Comparison of ENCODE assay signal across 15 cellular contexts in the genomic region with DNA sequence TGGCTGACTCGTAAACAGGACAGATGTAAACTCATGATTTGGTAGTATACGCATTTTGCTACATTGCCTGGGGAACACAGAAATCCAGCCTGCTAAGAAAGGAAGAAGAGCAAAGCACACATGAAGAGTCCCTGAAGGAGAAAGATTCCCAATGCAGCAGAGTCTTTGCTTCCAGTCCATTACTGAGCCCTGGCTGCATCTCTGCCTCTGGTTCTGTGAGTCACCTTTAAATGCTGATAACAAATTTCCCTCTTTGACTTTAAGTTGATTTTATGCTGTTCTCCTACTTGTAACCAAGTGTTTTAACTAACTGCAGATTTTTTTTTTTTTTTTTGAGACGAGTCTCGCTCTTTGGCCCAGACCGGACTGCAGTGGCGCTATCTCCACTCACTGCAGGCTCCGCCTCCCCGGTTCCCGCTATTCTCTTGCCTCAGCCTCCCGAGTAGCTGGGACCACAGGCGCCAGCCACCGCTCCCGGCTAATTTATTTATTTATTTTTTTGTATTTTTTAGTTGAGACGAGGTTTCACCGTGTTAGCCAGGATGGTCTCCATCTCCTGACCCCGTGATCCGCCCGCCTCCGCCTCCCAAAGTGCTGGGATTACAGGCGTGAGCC. TPM values are rescaled to one million over a fixed set of nuclear protein-coding genes. Genes with fewer than 3 reads are reported as not detected.
DNase-seq lines count a peak whose midpoint lies in the region; ATAC-seq and TF ChIP-seq lines count a peak whose summit lies in the region.
"Had no signal": no experiment of that assay in that cellular context is flagged by ENCODE, and none has a peak within 500 bp of the region (broad histone marks: within the 10 kb centered on the region; RNA-seq: fewer than 3 reads in every experiment).

No MANE protein-coding gene starts in this region.

- intact Hi-C loops in heart left ventricle (cut with DNase I): loop anchor here in 4 of 10 donors (10.0 kb wide), 3 partner anchors 209 to 429 kb away; partner anchors contain the start of gene HABP4 (in 1 of the 4)

- no peaks in the 10 kb centered on the region for H3F3A ChIP-seq in GM23338 (replicated peaks; ENCODE audit: low read depth)

- no peak overlapping the region for H3K4me2 ChIP-seq in GM23338
- H3K4me2 ChIP-seq: PC-9 had no signal

- H3K27ac ChIP-seq in GM23338 (ENCODE audit: low read depth) (no peak overlapping the region), heart left ventricle (no peak overlapping the region)
- H3K27ac ChIP-seq: PC-9 had no signal

- no peak overlapping the region for H3K4me3 ChIP-seq in GM23338
- no peak overlapping the region for H3K4me3 ChIP-seq in fibroblast of pulmonary artery (replicated peaks; ENCODE audit: low read depth, low read length)
- no peak overlapping the region for H3K4me3 ChIP-seq in heart left ventricle
- H3K4me3 ChIP-seq: PC-9 had no signal

- TF ChIP-seq CTCF in GM23338 (conservative IDR thresholded peaks at IDR 0.05; ENCODE audit: low read depth in 2 of 2) (no peak), fibroblast of pulmonary artery (IDR thresholded peaks at IDR 0.05; ENCODE audit: low read length, missing control alignments) (no peak), type B pancreatic cell (conservative IDR thresholded peaks at IDR 0.05) (no peak), heart left ventricle (IDR thresholded peaks at IDR 0.05) (no peak)

- H3K4me3 Mint-ChIP-seq in GM23338 (no peak overlapping the region), type B pancreatic cell (no peak overlapping the region)
- H3K4me3 Mint-ChIP-seq: CD8-positive, alpha-beta memory T cell had no signal

- H3K27me3 Mint-ChIP-seq in GM23338 (ENCODE audit: insufficient read depth, low read depth, poor library complexity): peaks cover 8% of the 10 kb centered on the region
- no peaks in the 10 kb centered on the region for H3K27me3 Mint-ChIP-seq in type B pancreatic cell

- H3K27me3 ChIP-seq in GM23338 (ENCODE audit: insufficient read depth) (no peaks in the 10 kb centered on the region), heart left ventricle (no peaks in the 10 kb centered on the region)

- no peaks in the 10 kb centered on the region for H3K9me2 ChIP-seq in GM23338 (ENCODE audit: insufficient read depth)

- WGBS in heart left ventricle, 4 donors: 93 to 95% (median 94%) methylated on average over 20 of the region's 20 CpGs

- H3K9me3 Mint-ChIP-seq in GM23338 (peaks cover 4% of the 10 kb centered on the region; the same call in 1 of the 3 replicates), type B pancreatic cell (no peaks in the 10 kb centered on the region)
- H3K9me3 Mint-ChIP-seq: CD8-positive, alpha-beta memory T cell had no signal

- no peaks in the 10 kb centered on the region for H3K4me1 Mint-ChIP-seq in GM23338
- no peaks in the 10 kb centered on the region for H3K4me1 Mint-ChIP-seq in type B pancreatic cell (ENCODE audit: unreplicated experiment)
- H3K4me1 Mint-ChIP-seq: CD8-positive, alpha-beta memory T cell had no signal

- H3K79me2 ChIP-seq in GM23338 (replicated peaks; ENCODE audit: insufficient read depth): no peaks in the 10 kb centered on the region

- peak overlapping the region; percentile 78; the same call in 1 of the 2 replicates for H2AFZ ChIP-seq in GM23338
- H2AFZ ChIP-seq: PC-9 had no signal

- DNase-seq in GM23338 (ENCODE audit: low spot score) (peak; percentile 19), RKO (ENCODE audit: low spot score) (peak; percentile 28), fibroblast of pulmonary artery (ENCODE audit: low read depth) (peak; percentile 21), type B pancreatic cell (ENCODE audit: extremely low spot score, unreplicated experiment) (peak; percentile 50), heart left ventricle (no peak), left lobe of liver (ENCODE audit: low spot score) (no peak)
- DNase-seq in activated T-cell treated with anti-CD3 and anti-CD28 coated beads, Interleukin-2, amount 50 U/mL, for 1 hour: no peak
- DNase-seq: ACHN; C1 segment of cervical spinal cord; CD8-positive, alpha-beta memory T cell; HCEC 1CT; NCI-H1417; NCI-H187 treated with DMSO at 0.1 percent for 48 hours; NCI-H526; PC-9 had no signal

- no peak overlapping the region for H3K27ac Mint-ChIP-seq in GM23338
- H3K27ac Mint-ChIP-seq in type B pancreatic cell: no peak overlapping the region
- H3K27ac Mint-ChIP-seq: CD8-positive, alpha-beta memory T cell had no signal

- H3K4me1 ChIP-seq in GM23338 (ENCODE audit: insufficient read depth): no peaks in the 10 kb centered on the region
- peaks cover 0 to 5% (median 0%) of the 10 kb centered on the region in 12 donors for H3K4me1 ChIP-seq in heart left ventricle

- no peak for TF ChIP-seq POLR2A in heart left ventricle (IDR thresholded peaks at IDR 0.05)

- no peaks in the 10 kb centered on the region for H3K9me3 ChIP-seq in heart left ventricle

- H4K20me1 ChIP-seq in GM23338 (replicated peaks; ENCODE audit: insufficient read depth): no peaks in the 10 kb centered on the region

- H3K36me3 ChIP-seq in GM23338 (ENCODE audit: insufficient read depth) (no peaks in the 10 kb centered on the region), heart left ventricle (no peaks in the 10 kb centered on the region)

- ATAC-seq in GM23338 (no peak), heart left ventricle (no peak), left lobe of liver (no peak)

- H3K36me3 Mint-ChIP-seq in GM23338 (ENCODE audit: low read depth) (no peaks in the 10 kb centered on the region), type B pancreatic cell (no peaks in the 10 kb centered on the region)
- H3K36me3 Mint-ChIP-seq: CD8-positive, alpha-beta memory T cell had no signal

TF ChIP-seq in GM23338, 12 proteins besides CTCF, POLR2A, EP300 and RAD21:
- TF ChIP-seq EZH2 (IDR thresholded peaks at IDR 0.05; ENCODE audit: low read depth, unreplicated experiment) (no peak), EZH2phosphoT487 (IDR thresholded peaks at IDR 0.05; ENCODE audit: unreplicated experiment) (no peak), ETS1 (IDR thresholded peaks at IDR 0.05) (no peak)
TF ChIP-seq in GM23338: peak in this region for 0.

RNA-seq across cellular contexts. Expression of gene PRXL2C, which starts 8.5 kb away (rescaled TPM):
- 5.2 and 7.8 TPM in 2 replicates for total RNA-seq in GM23338 (2014; rRNA removed; shearing (Covaris generic))
- polyA plus RNA-seq in GM23338 (2016; fragmentation: Nextera tagmentation; extraction: Ambion mirVana): 6.6 and 7.9 TPM in 2 replicates
- 5.6 and 7.5 TPM in 2 replicates for total RNA-seq in type B pancreatic cell (ENCODE audit: low replicate concordance)
- 10 to 100 TPM; 18.7 to 41.1 (median 24.6) TPM for total RNA-seq in heart left ventricle
- 10 to 100 TPM; 10.6 to 14.7 TPM for polyA plus RNA-seq in heart left ventricle
- total RNA-seq in left lobe of liver: 2.8 TPM

RNA-seq across cellular contexts. Expression of gene CDC14B, which starts 44.0 kb away (rescaled TPM):
- 52.1 and 53.4 TPM in 2 replicates for total RNA-seq in GM23338 (2014; rRNA removed; shearing (Covaris generic))
- polyA plus RNA-seq in GM23338 (2016; fragmentation: Nextera tagmentation; extraction: Ambion mirVana) (11.9 and 12.2 TPM in 2 replicates), heart left ventricle (10 to 100 TPM in 1 of 2 donors, 1 to 10 TPM in 1; 5.1 to 11.7 TPM)
- total RNA-seq in type B pancreatic cell (ENCODE audit: low replicate concordance) (24.8 and 25.5 TPM in 2 replicates), heart left ventricle (10 to 100 TPM; 18.8 to 37.0 (median 26.9) TPM), left lobe of liver (29.0 TPM)

Comparison
In these comparisons a context has a peak if more than half of its experiments do, and no peak if none do; other contexts are left out.
1. DNase-seq: peak in GM23338 (single experiment), RKO (single experiment), fibroblast of pulmonary artery (single experiment) and type B pancreatic cell (single experiment); none in heart left ventricle (0 of 5), activated T-cell treated with anti-CD3 and anti-CD28 coated beads, Interleukin-2, amount 50 U/mL, for 1 hour (single experiment) and left lobe of liver (single experiment).